In genomic region chr5:36876965-36877666, GRCh38 we compare ENCODE assay signal across 8 cellular contexts. TPM values are rescaled to one million over a fixed set of nuclear protein-coding genes. Genes with fewer than 3 reads are reported as not detected.
A peak's percentile ranks its signal among the peaks of the same experiment; 100 is the strongest.
DNase-seq lines count a peak whose midpoint lies in the region; TF ChIP-seq lines count a peak whose summit lies in the region.

No MANE protein-coding gene starts in this region.

- no peaks in the 10 kb centered on the region for H3K27me3 ChIP-seq in iPS-20b (ENCODE audit: insufficient read depth, low read length)

- H3K4me3 Mint-ChIP-seq in HFFc6 (peak overlapping the region; percentile 95), brain (peak overlapping the region; percentile 92 to 99 (median 95))

- H3K4me1 ChIP-seq in iPS-20b (ENCODE audit: insufficient read depth, low read length) = peaks cover 29% of the 10 kb centered on the region

- in situ Hi-C loops in GM13977 (cut with MboI; ENCODE audit: low pct_unique_long_range_greater_than_20kb, low sequenced_read_pairs, unreplicated experiment) = no loop called here

- H3K27ac Mint-ChIP-seq in HFFc6 = peak overlapping the region; percentile 98
- peak overlapping the region; percentile 99 to 100 (median 99) for H3K27ac Mint-ChIP-seq in brain

- DNase-seq in ELR (ENCODE audit: low read depth) (peak; percentile 70), HFFc6 (peak; percentile 45), NCI-H1105 treated with DMSO at 0.1 percent for 48 hours (lab: John Stamatoyannopoulos, UW) (peak; percentile 70), T1000 (lab: John Stamatoyannopoulos, UW) (peak; percentile 20), GM13977 (ENCODE audit: low spot score) (no peak)

- peak overlapping the region; percentile 90 for H3K27ac ChIP-seq in iPS-20b (ENCODE audit: low read length)
- peak overlapping the region; percentile 63 to 99 (median 97) for H3K27ac ChIP-seq in skin epidermis

- H3K36me3 Mint-ChIP-seq in HFFc6 (ENCODE audit: low read depth) (peaks cover 15% of the 10 kb centered on the region), brain (peaks cover 5% of the 10 kb centered on the region)

- TF ChIP-seq CTCF in HFFc6 (IDR thresholded peaks at IDR 0.05) (no peak; the same call in 1 of the 2 replicates), brain (conservative IDR thresholded peaks at IDR 0.05) (no peak), GM13977 (IDR thresholded peaks at IDR 0.05; ENCODE audit: extremely low read depth, insufficient read depth, missing control alignments) (no peak)

- no peaks in the 10 kb centered on the region for H3K36me3 ChIP-seq in iPS-20b (ENCODE audit: insufficient read depth, low read depth, low read length)

- no peaks in the 10 kb centered on the region for H3K9me3 ChIP-seq in iPS-20b (ENCODE audit: insufficient read depth, low read depth, low read length)

- H3K4me3 ChIP-seq in iPS-20b (ENCODE audit: low read length) (peak overlapping the region; percentile 91), skin epidermis (peak overlapping the region; percentile 65 to 100 (median 87))

- H3K4me1 Mint-ChIP-seq in HFFc6 (ENCODE audit: low read depth) (peaks cover 58% of the 10 kb centered on the region), brain (peaks cover 58% of the 10 kb centered on the region)

- H3K27me3 Mint-ChIP-seq in HFFc6 (ENCODE audit: insufficient read depth) (peaks cover 2% of the 10 kb centered on the region), brain (peaks cover 18% of the 10 kb centered on the region)

- no peaks in the 10 kb centered on the region for H3K9me3 Mint-ChIP-seq in HFFc6
- no peaks in the 10 kb centered on the region for H3K9me3 Mint-ChIP-seq in brain

- peak overlapping the region; percentile 90 for H3K9ac ChIP-seq in iPS-20b (ENCODE audit: low read depth, low read length)

RNA-seq across cellular contexts. Expression of gene NIPBL, which starts 0.5 kb away (rescaled TPM):
- total RNA-seq in HFFc6 (2021; fragmentation: NEBNext Ultra II Directional; extraction: Animal tissue kit (Norgen Biotek cat#: 25700)) = 10 to 100 TPM; 31.6 to 35.7 (median 32.6) TPM
- 10.4 TPM for polyA plus RNA-seq in brain (ENCODE audit: insufficient read depth, low read depth, low replicate concordance)
